26 cellular contexts compared by ENCODE assay signal in genomic region chr20:23585808-23586734, GRCh38. TPM values are rescaled to one million over a fixed set of nuclear protein-coding genes. Genes with fewer than 3 reads are reported as not detected.
"Had no signal": no experiment of that assay in that cellular context is flagged by ENCODE, and none has a peak within 500 bp of the region (broad histone marks: within the 10 kb centered on the region; RNA-seq: fewer than 3 reads in every experiment).

No MANE protein-coding gene starts in this region.

- H3K27me3 ChIP-seq: breast epithelium, esophagus squamous epithelium had no signal

- H3K27ac Mint-ChIP-seq: activated B cell treated with CpG ODN at 0.5 μM for 24 hours; activated CD4-positive, alpha-beta memory T cell treated with anti-CD3 and anti-CD28 coated beads, Interleukin-2, amount 10 ng/mL, durations not matched to agents 7 days and 5 days; activated naive CD4-positive, alpha-beta T cell treated with anti-CD3 and anti-CD28 coated beads, Interleukin-2, amount 50 U/mL, for 24 hours; activated T-cell treated with anti-CD3 and anti-CD28 coated beads, Interleukin-2, amount 50 U/mL, for 72 hours; progenitor cell of endocrine pancreas; stimulated activated naive CD8-positive, alpha-beta T cell treated with anti-CD3 and anti-CD28 coated beads, Interleukin-15, amount 100 ng/mL, for 72 hours; T-helper 2 cell treated with Interferon-gamma antibody and Interleukin-4, amounts not matched to agents 5 μg/mL and 100 μg/mL, for 36 hours had no signal

- H3K4me3 Mint-ChIP-seq: activated B cell treated with CpG ODN at 0.5 μM for 24 hours; activated CD4-positive, alpha-beta memory T cell treated with anti-CD3 and anti-CD28 coated beads, Interleukin-2, amount 10 ng/mL, durations not matched to agents 7 days and 5 days; activated naive CD4-positive, alpha-beta T cell treated with anti-CD3 and anti-CD28 coated beads, Interleukin-2, amount 50 U/mL, for 24 hours; activated T-cell treated with anti-CD3 and anti-CD28 coated beads, Interleukin-2, amount 50 U/mL, for 72 hours; stimulated activated naive CD8-positive, alpha-beta T cell treated with anti-CD3 and anti-CD28 coated beads, Interleukin-15, amount 100 ng/mL, for 72 hours; T-helper 2 cell treated with Interferon-gamma antibody and Interleukin-4, amounts not matched to agents 5 μg/mL and 100 μg/mL, for 36 hours had no signal

- H3K9me3 ChIP-seq: breast epithelium, esophagus squamous epithelium, left lung had no signal

- H3K27ac ChIP-seq: breast epithelium, esophagus squamous epithelium, left lung, skin epidermis had no signal

- H3K36me3 ChIP-seq: breast epithelium, esophagus squamous epithelium, left lung had no signal

- H3K4me3 ChIP-seq: breast epithelium, esophagus squamous epithelium, left lung, skin epidermis had no signal

- H3K4me1 ChIP-seq: breast epithelium, left lung had no signal

- H3K4me1 Mint-ChIP-seq: activated B cell treated with CpG ODN at 0.5 μM for 24 hours; activated CD4-positive, alpha-beta memory T cell treated with anti-CD3 and anti-CD28 coated beads, Interleukin-2, amount 10 ng/mL, durations not matched to agents 7 days and 5 days; activated naive CD4-positive, alpha-beta T cell treated with anti-CD3 and anti-CD28 coated beads, Interleukin-2, amount 50 U/mL, for 24 hours; stimulated activated naive CD8-positive, alpha-beta T cell treated with anti-CD3 and anti-CD28 coated beads, Interleukin-15, amount 100 ng/mL, for 72 hours had no signal

- H3K9me3 Mint-ChIP-seq: activated B cell treated with CpG ODN at 0.5 μM for 24 hours; activated CD4-positive, alpha-beta memory T cell treated with anti-CD3 and anti-CD28 coated beads, Interleukin-2, amount 10 ng/mL, durations not matched to agents 7 days and 5 days; T-helper 2 cell treated with Interferon-gamma antibody and Interleukin-4, amounts not matched to agents 5 μg/mL and 100 μg/mL, for 36 hours had no signal

- DNase-seq: activated B cell treated with CpG ODN at 0.5 μM for 24 hours; activated CD4-positive, alpha-beta memory T cell treated with anti-CD3 and anti-CD28 coated beads, Interleukin-2, amount 10 ng/mL, durations not matched to agents 7 days and 5 days; activated CD4-positive, alpha-beta T cell treated with anti-CD3 and anti-CD28 coated beads for 48 hours; activated gamma-delta T cell; activated T-cell treated with anti-CD3 and anti-CD28 coated beads, Interleukin-2, amount 50 U/mL, for 72 hours; effector CD4-positive, alpha-beta T cell; esophagus squamous epithelium; hypothalamus; left lung; midbrain; stimulated activated naive CD8-positive, alpha-beta T cell treated with anti-CD3 and anti-CD28 coated beads, Interleukin-15, amount 100 ng/mL, for 72 hours; trophoblast cell had no signal

- H3K27me3 Mint-ChIP-seq: progenitor cell of endocrine pancreas had no signal

RNA-seq across cellular contexts. Expression of gene CST9L, which starts 17.8 kb away (rescaled TPM):
- total RNA-seq: activated B cell treated with CpG ODN at 0.5 μM for 24 hours; activated CD4-positive, alpha-beta memory T cell treated with anti-CD3 and anti-CD28 coated beads, Interleukin-2, amount 10 ng/mL, durations not matched to agents 7 days and 5 days; activated T-cell treated with anti-CD3 and anti-CD28 coated beads, Interleukin-2, amount 50 U/mL, for 72 hours; astrocyte; breast epithelium; cerebellum; esophagus squamous epithelium; left lung; lung microvascular endothelial cell; omental fat pad; progenitor cell of endocrine pancreas; right cardiac atrium; temporal lobe had no signal
- polyA plus RNA-seq: adipose tissue, keratinocyte, neural cell, right cardiac atrium had no signal

RNA-seq across cellular contexts. Expression of gene CST9, which starts 19.6 kb away (rescaled TPM):
- total RNA-seq: activated B cell treated with CpG ODN at 0.5 μM for 24 hours; activated CD4-positive, alpha-beta memory T cell treated with anti-CD3 and anti-CD28 coated beads, Interleukin-2, amount 10 ng/mL, durations not matched to agents 7 days and 5 days; activated T-cell treated with anti-CD3 and anti-CD28 coated beads, Interleukin-2, amount 50 U/mL, for 72 hours; astrocyte; cerebellum; esophagus squamous epithelium; left lung; progenitor cell of endocrine pancreas; right cardiac atrium; temporal lobe had no signal
- polyA plus RNA-seq: adipose tissue, keratinocyte, neural cell, right cardiac atrium had no signal

RNA-seq across cellular contexts. Expression of gene CST3, which starts 51.7 kb away (rescaled TPM):
- total RNA-seq: activated B cell treated with CpG ODN at 0.5 μM for 24 hours had no signal
